1 cellular context compared by ENCODE assay signal in the genomic region with DNA sequence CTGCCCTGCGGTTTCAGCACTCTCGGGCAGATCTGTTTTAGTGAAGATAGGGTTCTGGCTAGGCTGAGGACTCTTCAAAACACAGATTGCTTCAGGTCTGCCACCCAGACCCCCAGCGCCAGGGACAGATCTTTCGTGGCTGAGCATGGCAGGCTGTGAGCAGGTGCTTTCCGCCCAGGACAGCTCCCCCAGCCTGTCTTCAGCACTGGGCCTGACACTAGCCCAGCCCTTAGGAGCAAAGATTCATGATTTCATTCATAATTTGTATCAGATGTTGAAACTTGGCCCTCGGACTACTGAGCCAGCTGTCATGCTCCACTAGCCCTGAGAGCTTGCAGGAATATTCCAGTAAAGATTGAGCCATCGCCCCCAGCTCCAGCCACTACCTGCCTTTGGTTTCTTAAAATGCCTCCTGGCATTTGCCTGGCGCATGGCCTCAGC.
TF ChIP-seq lines count a peak whose summit lies in the region.

No MANE protein-coding gene starts in this region.

TF ChIP-seq in SK-N-SH, 30 proteins besides CTCF, POLR2A, EP300 and RAD21 (continued from another document):
- TF ChIP-seq SIN3A (IDR thresholded peaks at IDR 0.05; ENCODE audit: borderline replicate concordance, low read depth, low read length) (0 out of 2 replicates have a peak, but pooled peaks have one; percentile 20), MXI1 (IDR thresholded peaks at IDR 0.05; ENCODE audit: low read depth, low read length) (peak; percentile 83), RXRA (IDR thresholded peaks at IDR 0.05; ENCODE audit: borderline replicate concordance, low read depth) (no peak), POLR2AphosphoS5 (IDR thresholded peaks at IDR 0.05; ENCODE audit: low read depth, low read length) (peak; percentile 53; the same call in 1 of the 2 replicates), CHD2 (IDR thresholded peaks at IDR 0.05; ENCODE audit: low read length, partially characterized antibody) (peak; percentile 55), RCOR1 (IDR thresholded peaks at IDR 0.05; ENCODE audit: low read length) (0 out of 2 replicates have a peak, but pooled peaks have one; percentile 19), TCF12 (IDR thresholded peaks at IDR 0.05) (peak; percentile 87), JUND (IDR thresholded peaks at IDR 0.05) (no peak)
